In genomic region chr1:223474804-223475203, GRCh38 we compare ENCODE assay signal across 24 cellular contexts.
A peak's percentile ranks its signal among the peaks of the same experiment; 100 is the strongest.
DNase-seq lines count a peak whose midpoint lies in the region; ATAC-seq and TF ChIP-seq lines count a peak whose summit lies in the region.
"Had no signal": no experiment of that assay in that cellular context is flagged by ENCODE, and none has a peak within 500 bp of the region (broad histone marks: within the 10 kb centered on the region; RNA-seq: fewer than 3 reads in every experiment).

No MANE protein-coding gene starts in this region.

- no peak overlapping the region for H2BK12ac ChIP-seq in trophoblast cell (ENCODE audit: low read length)

- peaks cover 12% of the 10 kb centered on the region for H3K27me3 Mint-ChIP-seq in activated naive CD8-positive, alpha-beta T cell treated with anti-CD3 and anti-CD28 coated beads, Interleukin-2, amount 50 U/mL, for 24 hours
- peaks cover 27% of the 10 kb centered on the region for H3K27me3 Mint-ChIP-seq in activated naive CD8-positive, alpha-beta T cell treated with anti-CD3 and anti-CD28 coated beads for 36 hours
- H3K27me3 Mint-ChIP-seq in endodermal cell (ENCODE audit: insufficient read depth): peaks cover 24% of the 10 kb centered on the region

- DNase-seq in activated naive CD8-positive, alpha-beta T cell treated with anti-CD3 and anti-CD28 coated beads, Interleukin-2, amount 50 U/mL, for 24 hours: no peak
- no peak for DNase-seq in activated naive CD8-positive, alpha-beta T cell treated with anti-CD3 and anti-CD28 coated beads for 36 hours
- DNase-seq in NB4 (ENCODE audit: low read depth) (peak; percentile 5), endodermal cell (peak; percentile 40), trophoblast cell (no peak), middle frontal gyrus (ENCODE audit: extremely low spot score, low spot score) (no peak)
- DNase-seq: CD4-positive, CD25-positive, alpha-beta regulatory T cell; GDM1; KBM-7; MM.1S; NCI-H1048; NCI-H1417; NCI-H1694; NCI-H2029 treated with DMSO at 0.1 percent for 48 hours; NCI-H446 treated with DMSO at 0.1 percent for 48 hours; NCI-H526; NCI-H82; PC-9; Right ventricle myocardium superior; RPMI8226 had no signal

- H3K27me3 ChIP-seq in endodermal cell (ENCODE audit: control insufficient read depth, insufficient read depth, low read length, poor library complexity, severe bottlenecking): peaks cover 5% of the 10 kb centered on the region
- no peaks in the 10 kb centered on the region for H3K27me3 ChIP-seq in trophoblast cell (ENCODE audit: insufficient read depth, low read length)
- H3K27me3 ChIP-seq: BLaER1 had no signal

- no peak for TF ChIP-seq CTCF in NB4 (IDR thresholded peaks at IDR 0.05; ENCODE audit: low read depth, low read length)
- no peak for TF ChIP-seq CTCF in endodermal cell (conservative IDR thresholded peaks at IDR 0.05)

- H3K4me3 ChIP-seq in NB4 (ENCODE audit: low read depth, low read length) (no peak overlapping the region), endodermal cell (ENCODE audit: low read length) (no peak overlapping the region), trophoblast cell (ENCODE audit: low read depth, low read length) (no peak overlapping the region)
- H3K4me3 ChIP-seq: BLaER1, PC-9 had no signal

- no peak overlapping the region for H2AK5ac ChIP-seq in trophoblast cell (ENCODE audit: low read length)

- no peak overlapping the region for H3K27ac Mint-ChIP-seq in activated naive CD8-positive, alpha-beta T cell treated with anti-CD3 and anti-CD28 coated beads, Interleukin-2, amount 50 U/mL, for 24 hours
- H3K27ac Mint-ChIP-seq in activated naive CD8-positive, alpha-beta T cell treated with anti-CD3 and anti-CD28 coated beads for 36 hours: no peak overlapping the region
- no peak overlapping the region for H3K27ac Mint-ChIP-seq in endodermal cell
- H3K27ac Mint-ChIP-seq: CD4-positive, CD25-positive, alpha-beta regulatory T cell had no signal

- H3K9ac ChIP-seq in endodermal cell (ENCODE audit: extremely low read depth, low read length, poor library complexity, severe bottlenecking) (no peak overlapping the region), trophoblast cell (ENCODE audit: low read length) (no peak overlapping the region)
- H3K9ac ChIP-seq: BLaER1 had no signal

- TF ChIP-seq POLR2A in NB4 (IDR thresholded peaks at IDR 0.05; ENCODE audit: extremely low read depth, insufficient read length): no peak

- no peak overlapping the region for H4K91ac ChIP-seq in trophoblast cell (ENCODE audit: low read depth, low read length)

- no peaks in the 10 kb centered on the region for H3K4me1 Mint-ChIP-seq in activated naive CD8-positive, alpha-beta T cell treated with anti-CD3 and anti-CD28 coated beads, Interleukin-2, amount 50 U/mL, for 24 hours
- H3K4me1 Mint-ChIP-seq in activated naive CD8-positive, alpha-beta T cell treated with anti-CD3 and anti-CD28 coated beads for 36 hours: no peaks in the 10 kb centered on the region
- H3K4me1 Mint-ChIP-seq in endodermal cell: peaks cover 7% of the 10 kb centered on the region
- H3K4me1 Mint-ChIP-seq: CD4-positive, CD25-positive, alpha-beta regulatory T cell had no signal

- H2AFZ ChIP-seq in trophoblast cell (ENCODE audit: insufficient read depth, low read length, poor library complexity): no peak overlapping the region
- H2AFZ ChIP-seq: PC-9 had no signal

- no peaks in the 10 kb centered on the region for H3K79me1 ChIP-seq in trophoblast cell (ENCODE audit: low read length)

- no peaks in the 10 kb centered on the region for H3K36me3 Mint-ChIP-seq in activated naive CD8-positive, alpha-beta T cell treated with anti-CD3 and anti-CD28 coated beads, Interleukin-2, amount 50 U/mL, for 24 hours (ENCODE audit: low read depth)
- no peaks in the 10 kb centered on the region for H3K36me3 Mint-ChIP-seq in activated naive CD8-positive, alpha-beta T cell treated with anti-CD3 and anti-CD28 coated beads for 36 hours
- H3K36me3 Mint-ChIP-seq in endodermal cell (ENCODE audit: low read depth): peaks cover 2% of the 10 kb centered on the region
- H3K36me3 Mint-ChIP-seq: CD4-positive, CD25-positive, alpha-beta regulatory T cell had no signal

- no peak overlapping the region for H3K23ac ChIP-seq in trophoblast cell (ENCODE audit: low read length)

- H3K4me3 Mint-ChIP-seq in activated naive CD8-positive, alpha-beta T cell treated with anti-CD3 and anti-CD28 coated beads, Interleukin-2, amount 50 U/mL, for 24 hours: no peak overlapping the region
- no peak overlapping the region for H3K4me3 Mint-ChIP-seq in activated naive CD8-positive, alpha-beta T cell treated with anti-CD3 and anti-CD28 coated beads for 36 hours
- H3K4me3 Mint-ChIP-seq in endodermal cell: no peak overlapping the region
- H3K4me3 Mint-ChIP-seq: CD4-positive, CD25-positive, alpha-beta regulatory T cell had no signal

- H3K4ac ChIP-seq in trophoblast cell (ENCODE audit: low read depth, low read length): no peak overlapping the region

- WGBS in endodermal cell (ENCODE audit: insufficient coverage in 1 of 2, insufficient read length in 1 of 2), 2 experiments: 80 to 86% methylated on average over 6 of the region's 6 CpGs
- no CpG with 5 or more reads among the region's 6 CpGs for WGBS in trophoblast cell (ENCODE audit: extremely low coverage, insufficient coverage, insufficient read length)

- H3K9me3 ChIP-seq in endodermal cell (ENCODE audit: control insufficient read depth, low read length) (no peaks in the 10 kb centered on the region), trophoblast cell (ENCODE audit: insufficient read depth, low read depth, low read length) (no peaks in the 10 kb centered on the region)
- H3K9me3 ChIP-seq: BLaER1 had no signal

- H2BK120ac ChIP-seq in trophoblast cell (ENCODE audit: insufficient read depth, low read length, poor library complexity): no peak overlapping the region

- H3K14ac ChIP-seq in trophoblast cell (ENCODE audit: low read length): no peak overlapping the region

- ATAC-seq in activated naive CD8-positive, alpha-beta T cell treated with anti-CD3 and anti-CD28 coated beads, Interleukin-2, amount 50 U/mL, for 24 hours: peak; percentile 46
- no peak for ATAC-seq in HG03139 (IDR thresholded peaks at IDR 0.05; ENCODE audit: unreplicated experiment)
- ATAC-seq in HG02852 (IDR thresholded peaks at IDR 0.05; ENCODE audit: unreplicated experiment): no peak
- ATAC-seq: HCT116 had no signal

- H2BK5ac ChIP-seq in trophoblast cell (ENCODE audit: low read depth, low read length, poor library complexity): no peak overlapping the region

- H3K4me1 ChIP-seq in endodermal cell (ENCODE audit: control insufficient read depth, insufficient read depth, low read length) (no peaks in the 10 kb centered on the region), trophoblast cell (ENCODE audit: control insufficient read depth in 1 of 2, insufficient read depth in 2 of 2, low read length in 2 of 2) (no peaks in the 10 kb centered on the region)
- H3K4me1 ChIP-seq: BLaER1 had no signal

- no peak overlapping the region for H3K18ac ChIP-seq in trophoblast cell (ENCODE audit: low read length)

- H3K9me3 Mint-ChIP-seq in activated naive CD8-positive, alpha-beta T cell treated with anti-CD3 and anti-CD28 coated beads, Interleukin-2, amount 50 U/mL, for 24 hours: no peaks in the 10 kb centered on the region
- H3K9me3 Mint-ChIP-seq in activated naive CD8-positive, alpha-beta T cell treated with anti-CD3 and anti-CD28 coated beads for 36 hours: no peaks in the 10 kb centered on the region
- peaks cover 22% of the 10 kb centered on the region for H3K9me3 Mint-ChIP-seq in endodermal cell
- H3K9me3 Mint-ChIP-seq: CD4-positive, CD25-positive, alpha-beta regulatory T cell had no signal

- H3K36me3 ChIP-seq in endodermal cell (ENCODE audit: control insufficient read depth, insufficient read depth, low read length) (no peaks in the 10 kb centered on the region), trophoblast cell (ENCODE audit: control insufficient read depth in 1 of 2, insufficient read depth in 2 of 2, low read length in 2 of 2) (no peaks in the 10 kb centered on the region)
- H3K36me3 ChIP-seq: BLaER1 had no signal

- H3K27ac ChIP-seq in endodermal cell (ENCODE audit: low read depth, low read length) (no peak overlapping the region), trophoblast cell (ENCODE audit: low read depth, low read length) (no peak overlapping the region)
- H3K27ac ChIP-seq: BLaER1, PC-9 had no signal

- no peak overlapping the region for H3K4me2 ChIP-seq in trophoblast cell (ENCODE audit: low read length)
- H3K4me2 ChIP-seq: BLaER1, PC-9 had no signal

- no peak overlapping the region for H4K8ac ChIP-seq in trophoblast cell (ENCODE audit: low read depth, low read length)

- H3K79me2 ChIP-seq in trophoblast cell (ENCODE audit: control insufficient read depth, insufficient read depth, low read length, poor library complexity): no peaks in the 10 kb centered on the region

- no peak overlapping the region for H4K12ac ChIP-seq in trophoblast cell (ENCODE audit: low read depth, low read length)

Comparison
In these comparisons a context has a peak if more than half of its experiments do, and no peak if none do; other contexts are left out.
1. DNase-seq: peak in NB4 (single experiment) and endodermal cell (single experiment); none in activated naive CD8-positive, alpha-beta T cell treated with anti-CD3 and anti-CD28 coated beads, Interleukin-2, amount 50 U/mL, for 24 hours (single experiment), activated naive CD8-positive, alpha-beta T cell treated with anti-CD3 and anti-CD28 coated beads for 36 hours (single experiment), trophoblast cell (0 of 2) and middle frontal gyrus (single experiment).